Comparison of ENCODE assay signal across 1 cellular context in the genomic region with DNA sequence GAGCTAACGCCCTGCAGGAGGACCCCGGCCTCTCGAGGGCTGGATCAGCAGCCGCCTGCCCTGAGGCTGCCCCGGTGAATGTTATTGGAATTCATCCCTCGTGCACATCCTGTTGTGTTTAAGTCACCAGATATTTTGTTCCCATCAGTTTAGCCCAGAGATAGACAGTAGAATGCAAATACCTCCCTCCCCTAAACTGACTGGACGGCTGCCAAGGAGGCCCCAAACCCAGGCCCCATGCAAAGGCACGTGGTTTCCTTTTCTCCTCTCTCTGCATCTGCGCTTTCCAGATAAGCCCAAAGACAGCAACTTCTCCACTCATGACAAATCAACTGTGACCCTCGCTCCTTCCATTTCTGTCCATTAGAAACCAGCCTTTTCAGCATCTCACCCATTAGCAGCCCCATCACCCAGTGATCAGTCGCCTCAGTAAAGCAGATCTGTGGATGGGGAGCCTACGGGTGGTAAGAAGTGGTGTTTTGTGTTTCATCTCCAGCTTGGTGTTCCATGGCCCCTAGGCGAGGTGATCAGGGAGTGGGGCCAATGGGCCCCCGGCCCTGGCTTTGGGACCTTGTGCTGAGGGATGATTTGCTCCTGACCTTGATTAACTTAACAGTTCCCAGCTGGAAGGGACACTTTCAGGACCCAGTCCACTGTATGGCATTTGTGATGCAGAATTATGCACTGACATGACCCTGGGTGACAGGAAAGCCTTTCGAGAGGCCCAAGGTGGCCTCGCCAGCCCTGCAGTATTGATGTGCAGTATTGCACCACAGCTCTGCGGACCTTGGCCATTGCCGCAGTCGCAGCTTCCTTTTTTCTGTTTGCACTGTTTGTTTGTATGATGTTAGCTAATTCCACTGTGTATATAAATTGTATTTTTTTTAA.
TF ChIP-seq lines count a peak whose summit lies in the region.

No MANE protein-coding gene starts in this region.

TF ChIP-seq in HepG2, 621 proteins besides CTCF, POLR2A, EP300 and RAD21 (continued from another document and continues in another):
- TF ChIP-seq, protein P1, sequence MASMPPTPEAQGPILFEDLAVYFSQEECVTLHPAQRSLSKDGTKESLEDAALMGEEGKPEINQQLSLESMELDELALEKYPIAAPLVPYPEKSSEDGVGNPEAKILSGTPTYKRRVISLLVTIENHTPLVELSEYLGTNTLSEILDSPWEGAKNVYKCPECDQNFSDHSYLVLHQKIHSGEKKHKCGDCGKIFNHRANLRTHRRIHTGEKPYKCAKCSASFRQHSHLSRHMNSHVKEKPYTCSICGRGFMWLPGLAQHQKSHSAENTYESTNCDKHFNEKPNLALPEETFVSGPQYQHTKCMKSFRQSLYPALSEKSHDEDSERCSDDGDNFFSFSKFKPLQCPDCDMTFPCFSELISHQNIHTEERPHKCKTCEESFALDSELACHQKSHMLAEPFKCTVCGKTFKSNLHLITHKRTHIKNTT (CRISPR knock-in tag; IDR thresholded peaks at IDR 0.05): no peak
- TF ChIP-seq ZNF121 (CRISPR knock-in tag; IDR thresholded peaks at IDR 0.05): no peak
- TF ChIP-seq TGIF2 (CRISPR knock-in tag; IDR thresholded peaks at IDR 0.05): peak; percentile 81; the same call in 1 of the 2 replicates
- 0 out of 2 replicates have a peak, but pooled peaks have one; percentile 42 for TF ChIP-seq STAT5B (CRISPR knock-in tag; IDR thresholded peaks at IDR 0.05)
- peak; percentile 34; the same call in 1 of the 2 replicates for TF ChIP-seq NCOA1 (CRISPR knock-in tag; IDR thresholded peaks at IDR 0.05)
- TF ChIP-seq TMF1 (CRISPR knock-in tag; IDR thresholded peaks at IDR 0.05; ENCODE audit: low read depth): 0 out of 2 replicates have a peak, but pooled peaks have one; percentile 45
- TF ChIP-seq FOSL1 (CRISPR knock-in tag; IDR thresholded peaks at IDR 0.05; ENCODE audit: borderline replicate concordance): no peak
- TF ChIP-seq ZNF256 (CRISPR knock-in tag; conservative IDR thresholded peaks at IDR 0.05): 0 out of 2 replicates have a peak, but pooled peaks have one; percentile 47
- no peak for TF ChIP-seq NFE2 (CRISPR knock-in tag; IDR thresholded peaks at IDR 0.05)
- TF ChIP-seq ZNF674 (CRISPR knock-in tag; IDR thresholded peaks at IDR 0.05; ENCODE audit: low read depth): no peak
- peak; percentile 71; the same call in 1 of the 2 replicates for TF ChIP-seq HOXA5 (CRISPR knock-in tag; IDR thresholded peaks at IDR 0.05)
- 0 out of 2 replicates have a peak, but pooled peaks have one; percentile 59 for TF ChIP-seq ZNF557 (CRISPR knock-in tag; IDR thresholded peaks at IDR 0.05)
- peak; percentile 68; the same call in 1 of the 2 replicates for TF ChIP-seq ZFP37 (CRISPR knock-in tag; IDR thresholded peaks at IDR 0.05; ENCODE audit: borderline replicate concordance)
- TF ChIP-seq, protein P2, sequence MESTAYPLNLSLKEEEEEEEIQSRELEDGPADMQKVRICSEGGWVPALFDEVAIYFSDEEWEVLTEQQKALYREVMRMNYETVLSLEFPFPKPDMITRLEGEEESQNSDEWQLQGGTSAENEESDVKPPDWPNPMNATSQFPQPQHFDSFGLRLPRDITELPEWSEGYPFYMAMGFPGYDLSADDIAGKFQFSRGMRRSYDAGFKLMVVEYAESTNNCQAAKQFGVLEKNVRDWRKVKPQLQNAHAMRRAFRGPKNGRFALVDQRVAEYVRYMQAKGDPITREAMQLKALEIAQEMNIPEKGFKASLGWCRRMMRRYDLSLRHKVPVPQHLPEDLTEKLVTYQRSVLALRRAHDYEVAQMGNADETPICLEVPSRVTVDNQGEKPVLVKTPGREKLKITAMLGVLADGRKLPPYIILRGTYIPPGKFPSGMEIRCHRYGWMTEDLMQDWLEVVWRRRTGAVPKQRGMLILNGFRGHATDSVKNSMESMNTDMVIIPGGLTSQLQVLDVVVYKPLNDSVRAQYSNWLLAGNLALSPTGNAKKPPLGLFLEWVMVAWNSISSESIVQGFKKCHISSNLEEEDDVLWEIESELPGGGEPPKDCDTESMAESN (CRISPR knock-in tag; conservative IDR thresholded peaks at IDR 0.05): peak; percentile 28; the same call in 1 of the 2 replicates
- TF ChIP-seq, protein P3, sequence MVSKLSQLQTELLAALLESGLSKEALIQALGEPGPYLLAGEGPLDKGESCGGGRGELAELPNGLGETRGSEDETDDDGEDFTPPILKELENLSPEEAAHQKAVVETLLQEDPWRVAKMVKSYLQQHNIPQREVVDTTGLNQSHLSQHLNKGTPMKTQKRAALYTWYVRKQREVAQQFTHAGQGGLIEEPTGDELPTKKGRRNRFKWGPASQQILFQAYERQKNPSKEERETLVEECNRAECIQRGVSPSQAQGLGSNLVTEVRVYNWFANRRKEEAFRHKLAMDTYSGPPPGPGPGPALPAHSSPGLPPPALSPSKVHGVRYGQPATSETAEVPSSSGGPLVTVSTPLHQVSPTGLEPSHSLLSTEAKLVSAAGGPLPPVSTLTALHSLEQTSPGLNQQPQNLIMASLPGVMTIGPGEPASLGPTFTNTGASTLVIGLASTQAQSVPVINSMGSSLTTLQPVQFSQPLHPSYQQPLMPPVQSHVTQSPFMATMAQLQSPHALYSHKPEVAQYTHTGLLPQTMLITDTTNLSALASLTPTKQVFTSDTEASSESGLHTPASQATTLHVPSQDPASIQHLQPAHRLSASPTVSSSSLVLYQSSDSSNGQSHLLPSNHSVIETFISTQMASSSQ (IDR thresholded peaks at IDR 0.05; ENCODE audit: low read depth): peak; percentile 51; the same call in 1 of the 2 replicates
- TF ChIP-seq, protein P3 (CRISPR knock-in tag; IDR thresholded peaks at IDR 0.05; ENCODE audit: borderline replicate concordance): peak; percentile 76; the same call in 1 of the 2 replicates
- TF ChIP-seq XBP1 (CRISPR knock-in tag; IDR thresholded peaks at IDR 0.05): no peak
- TF ChIP-seq, protein P4, sequence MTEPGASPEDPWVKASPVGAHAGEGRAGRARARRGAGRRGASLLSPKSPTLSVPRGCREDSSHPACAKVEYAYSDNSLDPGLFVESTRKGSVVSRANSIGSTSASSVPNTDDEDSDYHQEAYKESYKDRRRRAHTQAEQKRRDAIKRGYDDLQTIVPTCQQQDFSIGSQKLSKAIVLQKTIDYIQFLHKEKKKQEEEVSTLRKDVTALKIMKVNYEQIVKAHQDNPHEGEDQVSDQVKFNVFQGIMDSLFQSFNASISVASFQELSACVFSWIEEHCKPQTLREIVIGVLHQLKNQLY (CRISPR knock-in tag; IDR thresholded peaks at IDR 0.05): peak; percentile 89
- no peak for TF ChIP-seq ZMAT3 (CRISPR knock-in tag; conservative IDR thresholded peaks at IDR 0.05)
- TF ChIP-seq ZNF883 (CRISPR knock-in tag; IDR thresholded peaks at IDR 0.05; ENCODE audit: not compliant biosample characterization): no peak
- 0 out of 2 replicates have a peak, but pooled peaks have one; percentile 35 for TF ChIP-seq TP53 (CRISPR knock-in tag; conservative IDR thresholded peaks at IDR 0.05)
- TF ChIP-seq POLR2G (IDR thresholded peaks at IDR 0.05; ENCODE audit: low read depth, low read length): peak; percentile 16
- TF ChIP-seq, protein P5, sequence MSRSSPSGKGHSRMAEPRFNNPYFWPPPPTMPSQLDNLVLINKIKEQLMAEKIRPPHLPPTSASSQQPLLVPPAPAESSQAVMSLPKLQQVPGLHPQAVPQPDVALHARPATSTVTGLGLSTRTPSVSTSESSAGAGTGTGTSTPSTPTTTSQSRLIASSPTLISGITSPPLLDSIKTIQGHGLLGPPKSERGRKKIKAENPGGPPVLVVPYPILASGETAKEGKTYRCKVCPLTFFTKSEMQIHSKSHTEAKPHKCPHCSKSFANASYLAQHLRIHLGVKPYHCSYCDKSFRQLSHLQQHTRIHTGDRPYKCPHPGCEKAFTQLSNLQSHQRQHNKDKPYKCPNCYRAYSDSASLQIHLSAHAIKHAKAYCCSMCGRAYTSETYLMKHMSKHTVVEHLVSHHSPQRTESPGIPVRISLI (CRISPR knock-in tag; IDR thresholded peaks at IDR 0.05; ENCODE audit: borderline replicate concordance): peak; percentile 86
- TF ChIP-seq ELF3 (CRISPR knock-in tag; IDR thresholded peaks at IDR 0.05): peak; percentile 94
- no peak for TF ChIP-seq SRSF1 (optimal IDR thresholded peaks at IDR 0.05; ENCODE audit: low read depth, low read length)
- peak; percentile 96 for TF ChIP-seq NCOA2 (CRISPR knock-in tag; IDR thresholded peaks at IDR 0.05)
- TF ChIP-seq ZNF530 (CRISPR knock-in tag; IDR thresholded peaks at IDR 0.05; ENCODE audit: low read depth): no peak
- TF ChIP-seq, protein P6, sequence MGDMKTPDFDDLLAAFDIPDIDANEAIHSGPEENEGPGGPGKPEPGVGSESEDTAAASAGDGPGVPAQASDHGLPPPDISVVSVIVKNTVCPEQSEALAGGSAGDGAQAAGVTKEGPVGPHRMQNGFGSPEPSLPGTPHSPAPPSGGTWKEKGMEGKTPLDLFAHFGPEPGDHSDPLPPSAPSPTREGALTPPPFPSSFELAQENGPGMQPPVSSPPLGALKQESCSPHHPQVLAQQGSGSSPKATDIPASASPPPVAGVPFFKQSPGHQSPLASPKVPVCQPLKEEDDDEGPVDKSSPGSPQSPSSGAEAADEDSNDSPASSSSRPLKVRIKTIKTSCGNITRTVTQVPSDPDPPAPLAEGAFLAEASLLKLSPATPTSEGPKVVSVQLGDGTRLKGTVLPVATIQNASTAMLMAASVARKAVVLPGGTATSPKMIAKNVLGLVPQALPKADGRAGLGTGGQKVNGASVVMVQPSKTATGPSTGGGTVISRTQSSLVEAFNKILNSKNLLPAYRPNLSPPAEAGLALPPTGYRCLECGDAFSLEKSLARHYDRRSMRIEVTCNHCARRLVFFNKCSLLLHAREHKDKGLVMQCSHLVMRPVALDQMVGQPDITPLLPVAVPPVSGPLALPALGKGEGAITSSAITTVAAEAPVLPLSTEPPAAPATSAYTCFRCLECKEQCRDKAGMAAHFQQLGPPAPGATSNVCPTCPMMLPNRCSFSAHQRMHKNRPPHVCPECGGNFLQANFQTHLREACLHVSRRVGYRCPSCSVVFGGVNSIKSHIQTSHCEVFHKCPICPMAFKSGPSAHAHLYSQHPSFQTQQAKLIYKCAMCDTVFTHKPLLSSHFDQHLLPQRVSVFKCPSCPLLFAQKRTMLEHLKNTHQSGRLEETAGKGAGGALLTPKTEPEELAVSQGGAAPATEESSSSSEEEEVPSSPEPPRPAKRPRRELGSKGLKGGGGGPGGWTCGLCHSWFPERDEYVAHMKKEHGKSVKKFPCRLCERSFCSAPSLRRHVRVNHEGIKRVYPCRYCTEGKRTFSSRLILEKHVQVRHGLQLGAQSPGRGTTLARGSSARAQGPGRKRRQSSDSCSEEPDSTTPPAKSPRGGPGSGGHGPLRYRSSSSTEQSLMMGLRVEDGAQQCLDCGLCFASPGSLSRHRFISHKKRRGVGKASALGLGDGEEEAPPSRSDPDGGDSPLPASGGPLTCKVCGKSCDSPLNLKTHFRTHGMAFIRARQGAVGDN (CRISPR knock-in tag; IDR thresholded peaks at IDR 0.05): peak; percentile 85
- 0 out of 2 replicates have a peak, but pooled peaks have one; percentile 22 for TF ChIP-seq NR1H2 (CRISPR knock-in tag; IDR thresholded peaks at IDR 0.05; ENCODE audit: borderline replicate concordance, low read depth)
- TF ChIP-seq, protein P7, sequence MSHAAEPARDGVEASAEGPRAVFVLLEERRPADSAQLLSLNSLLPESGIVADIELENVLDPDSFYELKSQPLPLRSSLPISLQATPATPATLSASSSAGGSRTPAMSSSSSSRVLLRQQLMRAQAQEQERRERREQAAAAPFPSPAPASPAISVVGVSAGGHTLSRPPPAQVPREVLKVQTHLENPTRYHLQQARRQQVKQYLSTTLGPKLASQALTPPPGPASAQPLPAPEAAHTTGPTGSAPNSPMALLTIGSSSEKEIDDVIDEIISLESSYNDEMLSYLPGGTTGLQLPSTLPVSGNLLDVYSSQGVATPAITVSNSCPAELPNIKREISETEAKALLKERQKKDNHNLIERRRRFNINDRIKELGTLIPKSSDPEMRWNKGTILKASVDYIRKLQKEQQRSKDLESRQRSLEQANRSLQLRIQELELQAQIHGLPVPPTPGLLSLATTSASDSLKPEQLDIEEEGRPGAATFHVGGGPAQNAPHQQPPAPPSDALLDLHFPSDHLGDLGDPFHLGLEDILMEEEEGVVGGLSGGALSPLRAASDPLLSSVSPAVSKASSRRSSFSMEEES (CRISPR knock-in tag; IDR thresholded peaks at IDR 0.05): peak; percentile 90
- TF ChIP-seq, protein P8, sequence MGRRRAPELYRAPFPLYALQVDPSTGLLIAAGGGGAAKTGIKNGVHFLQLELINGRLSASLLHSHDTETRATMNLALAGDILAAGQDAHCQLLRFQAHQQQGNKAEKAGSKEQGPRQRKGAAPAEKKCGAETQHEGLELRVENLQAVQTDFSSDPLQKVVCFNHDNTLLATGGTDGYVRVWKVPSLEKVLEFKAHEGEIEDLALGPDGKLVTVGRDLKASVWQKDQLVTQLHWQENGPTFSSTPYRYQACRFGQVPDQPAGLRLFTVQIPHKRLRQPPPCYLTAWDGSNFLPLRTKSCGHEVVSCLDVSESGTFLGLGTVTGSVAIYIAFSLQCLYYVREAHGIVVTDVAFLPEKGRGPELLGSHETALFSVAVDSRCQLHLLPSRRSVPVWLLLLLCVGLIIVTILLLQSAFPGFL (CRISPR knock-in tag; IDR thresholded peaks at IDR 0.05): 0 out of 2 replicates have a peak, but pooled peaks have one; percentile 34
- peak; percentile 94 for TF ChIP-seq ZSCAN29 (CRISPR knock-in tag; conservative IDR thresholded peaks at IDR 0.05)
- TF ChIP-seq, protein P9, sequence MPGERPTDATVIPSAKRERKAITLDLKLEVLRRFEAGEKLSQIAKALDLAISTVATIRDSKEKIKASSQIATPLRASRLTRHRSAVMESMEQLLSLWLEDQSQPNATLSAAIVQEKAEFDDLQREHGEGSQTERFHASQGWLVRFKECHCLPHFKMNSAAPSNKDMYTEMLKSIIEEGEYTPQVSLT (CRISPR knock-in tag; IDR thresholded peaks at IDR 0.05; ENCODE audit: borderline replicate concordance, low read depth): no peak
- no peak for TF ChIP-seq FLYWCH1 (CRISPR knock-in tag; IDR thresholded peaks at IDR 0.05)
- TF ChIP-seq, protein P10, sequence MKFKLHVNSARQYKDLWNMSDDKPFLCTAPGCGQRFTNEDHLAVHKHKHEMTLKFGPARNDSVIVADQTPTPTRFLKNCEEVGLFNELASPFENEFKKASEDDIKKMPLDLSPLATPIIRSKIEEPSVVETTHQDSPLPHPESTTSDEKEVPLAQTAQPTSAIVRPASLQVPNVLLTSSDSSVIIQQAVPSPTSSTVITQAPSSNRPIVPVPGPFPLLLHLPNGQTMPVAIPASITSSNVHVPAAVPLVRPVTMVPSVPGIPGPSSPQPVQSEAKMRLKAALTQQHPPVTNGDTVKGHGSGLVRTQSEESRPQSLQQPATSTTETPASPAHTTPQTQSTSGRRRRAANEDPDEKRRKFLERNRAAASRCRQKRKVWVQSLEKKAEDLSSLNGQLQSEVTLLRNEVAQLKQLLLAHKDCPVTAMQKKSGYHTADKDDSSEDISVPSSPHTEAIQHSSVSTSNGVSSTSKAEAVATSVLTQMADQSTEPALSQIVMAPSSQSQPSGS (CRISPR knock-in tag; IDR thresholded peaks at IDR 0.05): peak; percentile 89
- TF ChIP-seq HOXD1 (CRISPR knock-in tag; IDR thresholded peaks at IDR 0.05): peak; percentile 91
